Comparison of ENCODE assay signal across 8 cellular contexts in genomic region chr18:48933578-48934399, GRCh38. TPM values are rescaled to one million over a fixed set of nuclear protein-coding genes. Genes with fewer than 3 reads are reported as not detected.
DNase-seq lines count a peak whose midpoint lies in the region.

No MANE protein-coding gene starts in this region.

- intact Hi-C loops in activated T-helper 2 cell treated with anti-CD3 and anti-CD28 coated beads, Interferon-gamma antibody, Interleukin-2, Interleukin-4, amounts not matched to agents 10 μg/mL and 5 μg/mL and 100 μg/mL, durations not matched to agents 14 hours and 24 hours and 36 hours (cut with micrococcal nuclease) = loop anchor here (1.0 kb wide), 1 partner anchor 18 kb away; no protein-coding TSS in a partner anchor

- no peaks in the 10 kb centered on the region for H3K9me3 Mint-ChIP-seq in T-helper 1 cell treated with Interleukin-12 subunit alpha and Interleukin-12 subunit beta and Interleukin-4 antibody, amounts not matched to agents 30 μg/mL and 1 μg/mL, for 36 hours
- H3K9me3 Mint-ChIP-seq in activated T-helper 2 cell treated with anti-CD3 and anti-CD28 coated beads, Interferon-gamma antibody, Interleukin-2, Interleukin-4, amounts not matched to agents 10 μg/mL and 5 μg/mL and 100 μg/mL, durations not matched to agents 14 hours and 24 hours and 36 hours = no peaks in the 10 kb centered on the region
- no peaks in the 10 kb centered on the region for H3K9me3 Mint-ChIP-seq in immature natural killer cell

- peaks cover 32% of the 10 kb centered on the region for H3K36me3 Mint-ChIP-seq in T-helper 1 cell treated with Interleukin-12 subunit alpha and Interleukin-12 subunit beta and Interleukin-4 antibody, amounts not matched to agents 30 μg/mL and 1 μg/mL, for 36 hours (ENCODE audit: low read depth)
- peaks cover 47% of the 10 kb centered on the region for H3K36me3 Mint-ChIP-seq in activated T-helper 2 cell treated with anti-CD3 and anti-CD28 coated beads, Interferon-gamma antibody, Interleukin-2, Interleukin-4, amounts not matched to agents 10 μg/mL and 5 μg/mL and 100 μg/mL, durations not matched to agents 14 hours and 24 hours and 36 hours (ENCODE audit: low read depth)
- H3K36me3 Mint-ChIP-seq in immature natural killer cell = peaks cover 0 to 6% (median 4%) of the 10 kb centered on the region in 3 donors

- H3K4me3 Mint-ChIP-seq in T-helper 1 cell treated with Interleukin-12 subunit alpha and Interleukin-12 subunit beta and Interleukin-4 antibody, amounts not matched to agents 30 μg/mL and 1 μg/mL, for 36 hours = peak overlapping the region; percentile 63
- peak overlapping the region; percentile 62 for H3K4me3 Mint-ChIP-seq in activated T-helper 2 cell treated with anti-CD3 and anti-CD28 coated beads, Interferon-gamma antibody, Interleukin-2, Interleukin-4, amounts not matched to agents 10 μg/mL and 5 μg/mL and 100 μg/mL, durations not matched to agents 14 hours and 24 hours and 36 hours (ENCODE audit: low read depth)
- H3K4me3 Mint-ChIP-seq in immature natural killer cell = peak overlapping the region; percentile 53 to 82 (median 71)

- H3K27ac Mint-ChIP-seq in T-helper 1 cell treated with Interleukin-12 subunit alpha and Interleukin-12 subunit beta and Interleukin-4 antibody, amounts not matched to agents 30 μg/mL and 1 μg/mL, for 36 hours = peak overlapping the region; percentile 84
- H3K27ac Mint-ChIP-seq in activated T-helper 2 cell treated with anti-CD3 and anti-CD28 coated beads, Interferon-gamma antibody, Interleukin-2, Interleukin-4, amounts not matched to agents 10 μg/mL and 5 μg/mL and 100 μg/mL, durations not matched to agents 14 hours and 24 hours and 36 hours = peak overlapping the region; percentile 92
- peak overlapping the region; percentile 92 to 98 (median 94) for H3K27ac Mint-ChIP-seq in immature natural killer cell

- H3K27me3 Mint-ChIP-seq in T-helper 1 cell treated with Interleukin-12 subunit alpha and Interleukin-12 subunit beta and Interleukin-4 antibody, amounts not matched to agents 30 μg/mL and 1 μg/mL, for 36 hours (ENCODE audit: low read depth) = no peaks in the 10 kb centered on the region
- no peaks in the 10 kb centered on the region for H3K27me3 Mint-ChIP-seq in activated T-helper 2 cell treated with anti-CD3 and anti-CD28 coated beads, Interferon-gamma antibody, Interleukin-2, Interleukin-4, amounts not matched to agents 10 μg/mL and 5 μg/mL and 100 μg/mL, durations not matched to agents 14 hours and 24 hours and 36 hours (ENCODE audit: low read depth)
- peaks cover 38 to 43% (median 40%) of the 10 kb centered on the region in 3 donors for H3K27me3 Mint-ChIP-seq in immature natural killer cell (ENCODE audit: low read depth in 3 of 3)

- DNase-seq in T-helper 1 cell (no peak), immature natural killer cell (peak; percentile 68 to 75 (median 71)), superior temporal gyrus (ENCODE audit: extremely low spot score) (peak; percentile 80), kidney tubule cell (ENCODE audit: low spot score) (no peak), NOMO-1 treated with dmso at 0.1 percent for 144 hours (lab: John Stamatoyannopoulos, UW; ENCODE audit: unreplicated experiment) (no peak)
- DNase-seq in activated T-helper 2 cell treated with anti-CD3 and anti-CD28 coated beads, Interferon-gamma antibody, Interleukin-2, Interleukin-4, amounts not matched to agents 10 μg/mL and 5 μg/mL and 100 μg/mL, durations not matched to agents 14 hours and 24 hours and 36 hours (ENCODE audit: low spot score) = no peak
- no peak for DNase-seq in activated CD4-positive, alpha-beta T cell treated with anti-CD3 and anti-CD28 coated beads, Interleukin-2, amount 50 U/mL, for 1 hour

- peaks cover 83% of the 10 kb centered on the region for H3K4me1 Mint-ChIP-seq in T-helper 1 cell treated with Interleukin-12 subunit alpha and Interleukin-12 subunit beta and Interleukin-4 antibody, amounts not matched to agents 30 μg/mL and 1 μg/mL, for 36 hours (ENCODE audit: low read depth)
- peaks cover 83% of the 10 kb centered on the region for H3K4me1 Mint-ChIP-seq in activated T-helper 2 cell treated with anti-CD3 and anti-CD28 coated beads, Interferon-gamma antibody, Interleukin-2, Interleukin-4, amounts not matched to agents 10 μg/mL and 5 μg/mL and 100 μg/mL, durations not matched to agents 14 hours and 24 hours and 36 hours (ENCODE audit: low read depth)
- H3K4me1 Mint-ChIP-seq in immature natural killer cell = peaks cover 99 to 100% of the 10 kb centered on the region in 2 donors

RNA-seq across cellular contexts. Expression of gene SMAD7, which starts 17.0 kb away (rescaled TPM):
- total RNA-seq in activated T-helper 2 cell treated with anti-CD3 and anti-CD28 coated beads, Interferon-gamma antibody, Interleukin-2, Interleukin-4, amounts not matched to agents 10 μg/mL and 5 μg/mL and 100 μg/mL, durations not matched to agents 14 hours and 24 hours and 36 hours = 21.1 and 22.4 TPM in 2 replicates
- polyA plus RNA-seq in immature natural killer cell = 10 to 100 TPM; 10.1 to 17.4 (median 12.3) TPM

Comparison
In these comparisons a context has a peak if more than half of its experiments do, and no peak if none do; other contexts are left out.
1. DNase-seq: peak in immature natural killer cell (3 of 3) and superior temporal gyrus (single experiment); none in T-helper 1 cell (0 of 5), activated T-helper 2 cell treated with anti-CD3 and anti-CD28 coated beads, Interferon-gamma antibody, Interleukin-2, Interleukin-4, amounts not matched to agents 10 μg/mL and 5 μg/mL and 100 μg/mL, durations not matched to agents 14 hours and 24 hours and 36 hours (single experiment), kidney tubule cell (single experiment), NOMO-1 treated with dmso at 0.1 percent for 144 hours (single experiment) and activated CD4-positive, alpha-beta T cell treated with anti-CD3 and anti-CD28 coated beads, Interleukin-2, amount 50 U/mL, for 1 hour (single experiment).
2. Peak in every context shown above with its lines, with median percentiles within 50 percentile points of each other: H3K27ac Mint-ChIP-seq and H3K4me3 Mint-ChIP-seq.